In genomic region chrX:48911407-48912182, GRCh38 we compare ENCODE assay signal across 8 cellular contexts. TPM values are rescaled to one million over a fixed set of nuclear protein-coding genes. Genes with fewer than 3 reads are reported as not detected.
DNase-seq lines count a peak whose midpoint lies in the region; ATAC-seq and TF ChIP-seq lines count a peak whose summit lies in the region.

Gene SLC35A2, minus strand, starts transcription at chrX:48911646. Its CDS starts 10 bp downstream, at chrX:48911636.

- TF ChIP-seq EP300 in transverse colon (IDR thresholded peaks at IDR 0.05; ENCODE audit: low read depth) = no peak

- H3K9ac ChIP-seq in trophoblast cell (ENCODE audit: low read length) = peak within 1 kb of the TSS; percentile 87

- H3K4me3 Mint-ChIP-seq in T-cell = peak within 1 kb of the TSS; percentile 86 to 94 (median 88)
- peak within 1 kb of the TSS; percentile 95 for H3K4me3 Mint-ChIP-seq in activated naive CD8-positive, alpha-beta T cell treated with anti-CD3 and anti-CD28 coated beads, Interleukin-2, amount 50 U/mL, for 24 hours

- peaks cover 16 to 22% of the 10 kb centered on the region in 2 experiments for H3K36me3 ChIP-seq in trophoblast cell (ENCODE audit: control insufficient read depth in 1 of 2, insufficient read depth in 2 of 2, low read length in 2 of 2)
- no peaks in the 10 kb centered on the region for H3K36me3 ChIP-seq in transverse colon

- H4K8ac ChIP-seq in trophoblast cell (ENCODE audit: low read depth, low read length) = peak within 1 kb of the TSS; percentile 76

- H3K4me1 Mint-ChIP-seq in T-cell = peaks cover 49 to 59% (median 54%) of the 10 kb centered on the region in 3 donors
- peaks cover 59% of the 10 kb centered on the region for H3K4me1 Mint-ChIP-seq in activated naive CD8-positive, alpha-beta T cell treated with anti-CD3 and anti-CD28 coated beads, Interleukin-2, amount 50 U/mL, for 24 hours

- DNase-seq in GM10248 (ENCODE audit: extremely low spot score) (peak; percentile 77), NCI-H146 treated with DMSO at 0.1 percent for 48 hours (lab: John Stamatoyannopoulos, UW; ENCODE audit: unreplicated experiment) (peak; percentile 77), T-cell (peak; percentile 71 to 90 (median 86)), cardiac septum (ENCODE audit: low spot score) (peak; percentile 94), trophoblast cell (peak; percentile 73 to 81), transverse colon (peak; percentile 89)
- DNase-seq in activated naive CD8-positive, alpha-beta T cell treated with anti-CD3 and anti-CD28 coated beads, Interleukin-2, amount 50 U/mL, for 24 hours = peak; percentile 87

- no peaks in the 10 kb centered on the region for H3K27me3 ChIP-seq in trophoblast cell (ENCODE audit: insufficient read depth, low read length)
- H3K27me3 ChIP-seq in transverse colon = no peaks in the 10 kb centered on the region

- H4K91ac ChIP-seq in trophoblast cell (ENCODE audit: low read depth, low read length) = peak within 1 kb of the TSS; percentile 67

- H2AFZ ChIP-seq in trophoblast cell (ENCODE audit: insufficient read depth, low read length, poor library complexity) = peak within 1 kb of the TSS; percentile 54

- peaks cover 0 to 11% of the 10 kb centered on the region in 2 donors for H3K27me3 Mint-ChIP-seq in T-cell
- no peaks in the 10 kb centered on the region for H3K27me3 Mint-ChIP-seq in activated naive CD8-positive, alpha-beta T cell treated with anti-CD3 and anti-CD28 coated beads, Interleukin-2, amount 50 U/mL, for 24 hours

- TF ChIP-seq POLR2A in transverse colon (IDR thresholded peaks at IDR 0.05) = peak; percentile 73

- WGBS in trophoblast cell (ENCODE audit: extremely low coverage, insufficient coverage, insufficient read length) = no CpG with 5 or more reads among the region's 60 CpGs
- 0 to 45% methylated on average over 4 to 60 of the region's 60 CpGs for WGBS in transverse colon (ENCODE audit: low coverage in 1 of 2), 2 donors

- H3K9me3 Mint-ChIP-seq in T-cell = no peaks in the 10 kb centered on the region
- no peaks in the 10 kb centered on the region for H3K9me3 Mint-ChIP-seq in activated naive CD8-positive, alpha-beta T cell treated with anti-CD3 and anti-CD28 coated beads, Interleukin-2, amount 50 U/mL, for 24 hours

- no peak within 1 kb of the TSS for H3K23ac ChIP-seq in trophoblast cell (ENCODE audit: low read length)

- peaks cover 15% of the 10 kb centered on the region for H3K36me3 Mint-ChIP-seq in T-cell
- peaks cover 39% of the 10 kb centered on the region for H3K36me3 Mint-ChIP-seq in activated naive CD8-positive, alpha-beta T cell treated with anti-CD3 and anti-CD28 coated beads, Interleukin-2, amount 50 U/mL, for 24 hours (ENCODE audit: low read depth)

- intact Hi-C loops in cardiac septum (cut with DNase I) = loop anchor here (5.0 to 10.0 kb wide), 2 partner anchors 174 to 267 kb away; no protein-coding TSS in a partner anchor
- intact Hi-C loops in transverse colon (cut with DNase I; ENCODE audit: low total_unique reads) = no loop called here

- POLR2A ChIA-PET in GM10248 (lab: Yijun Ruan, JAX) (interaction anchor here (0.6 to 4.8 kb wide), 9 partner anchors 9 to 110 kb away, joined by 3 to 33 read pairs (median 4); partner anchors contain the start of genes HDAC6, PQBP1 and TIMM17B), T-cell (lab: Charles Lee) (interaction anchor here (0.9 to 2.2 kb wide), 6 partner anchors 10 to 28 kb away, joined by 3 to 16 read pairs (median 4); partner anchors contain the start of genes PQBP1 (in 2 of the 2) and TIMM17B (in 2 of the 2))

- no peaks in the 10 kb centered on the region for H3K9me3 ChIP-seq in trophoblast cell (ENCODE audit: insufficient read depth, low read depth, low read length)
- no peaks in the 10 kb centered on the region for H3K9me3 ChIP-seq in transverse colon

- in situ Hi-C loops in transverse colon (cut with MboI; ENCODE audit: low pct_ligation_motif_present in 1 of 4, low pct_unique_long_range_greater_than_20kb in 1 of 4, low sequenced_read_pairs in 3 of 4) = loop anchor here in 1 of 4 donors (25.0 kb wide), 1 partner anchor 274 kb away; no protein-coding TSS in a partner anchor

- ATAC-seq in HG02678 (IDR thresholded peaks at IDR 0.05; ENCODE audit: unreplicated experiment) (peak; percentile 76), T-cell (replicated peaks in 1 of 4) (peak; percentile 76 to 83 (median 78))
- peak; percentile 82 for ATAC-seq in activated naive CD8-positive, alpha-beta T cell treated with anti-CD3 and anti-CD28 coated beads, Interleukin-2, amount 50 U/mL, for 24 hours

- H2AK5ac ChIP-seq in trophoblast cell (ENCODE audit: low read length) = peak within 1 kb of the TSS; percentile 76

- no peak within 1 kb of the TSS for H2BK120ac ChIP-seq in trophoblast cell (ENCODE audit: insufficient read depth, low read length, poor library complexity)

- no peaks in the 10 kb centered on the region for H3K4me1 ChIP-seq in trophoblast cell (ENCODE audit: control insufficient read depth in 1 of 2, insufficient read depth in 2 of 2, low read length in 2 of 2)
- peaks cover 0 to 17% (median 7%) of the 10 kb centered on the region in 4 donors for H3K4me1 ChIP-seq in transverse colon

- H3K79me2 ChIP-seq in trophoblast cell (ENCODE audit: control insufficient read depth, insufficient read depth, low read length, poor library complexity) = no peaks in the 10 kb centered on the region

- peak within 1 kb of the TSS; percentile 84 for H3K4me2 ChIP-seq in trophoblast cell (ENCODE audit: low read length)

- no peak for TF ChIP-seq CTCF in GM10248 (IDR thresholded peaks at IDR 0.05; ENCODE audit: control extremely low read depth, extremely low read depth, low read depth, missing control alignments)
- no peak for TF ChIP-seq CTCF in transverse colon (IDR thresholded peaks at IDR 0.05)

- no peak within 1 kb of the TSS for H2BK12ac ChIP-seq in trophoblast cell (ENCODE audit: low read length)

- H3K27ac ChIP-seq in trophoblast cell (ENCODE audit: low read depth, low read length) = peak within 1 kb of the TSS; percentile 65
- H3K27ac ChIP-seq in transverse colon = peak within 1 kb of the TSS; percentile 81 to 91 (median 88)

- CTCF ChIA-PET in GM10248 (lab: Yijun Ruan, JAX) = interaction anchor here (1.1 to 2.3 kb wide), 2 partner anchors 34 to 37 kb away, joined by 4 to 13 read pairs; no protein-coding TSS in a partner anchor
- CTCF ChIA-PET in T-cell (lab: Charles Lee) = interaction anchor here (0.6 to 1.3 kb wide), 8 partner anchors 26 to 443 kb away, joined by 3 to 8 read pairs (median 5); no protein-coding TSS in a partner anchor

- no peak within 1 kb of the TSS for H2BK5ac ChIP-seq in trophoblast cell (ENCODE audit: low read depth, low read length, poor library complexity)

- H3K79me1 ChIP-seq in trophoblast cell (ENCODE audit: low read length) = peaks cover 7% of the 10 kb centered on the region

- H3K4me3 ChIP-seq in trophoblast cell (ENCODE audit: low read depth, low read length) = peak within 1 kb of the TSS; percentile 84
- peak within 1 kb of the TSS; percentile 51 to 82 (median 66) for H3K4me3 ChIP-seq in transverse colon

- H3K27ac Mint-ChIP-seq in T-cell = peak within 1 kb of the TSS; percentile 92 to 93
- peak within 1 kb of the TSS; percentile 95 for H3K27ac Mint-ChIP-seq in activated naive CD8-positive, alpha-beta T cell treated with anti-CD3 and anti-CD28 coated beads, Interleukin-2, amount 50 U/mL, for 24 hours

- peak within 1 kb of the TSS; percentile 74 for H4K12ac ChIP-seq in trophoblast cell (ENCODE audit: low read depth, low read length)

- peak within 1 kb of the TSS; percentile 57 for H3K4ac ChIP-seq in trophoblast cell (ENCODE audit: low read depth, low read length)

- peak within 1 kb of the TSS; percentile 87 for H3K14ac ChIP-seq in trophoblast cell (ENCODE audit: low read length)

- peak within 1 kb of the TSS; percentile 28 for H3K18ac ChIP-seq in trophoblast cell (ENCODE audit: low read length)

RNA-seq across cellular contexts. Expression of gene SLC35A2, which starts in this region (rescaled TPM):
- total RNA-seq in T-cell = 10 to 100 TPM; 14.2 to 35.1 (median 16.2) TPM
- total RNA-seq in cardiac septum = 13.0 TPM
- polyA plus RNA-seq in trophoblast cell (2013) = 29.7 and 29.9 TPM in 2 replicates
- total RNA-seq in transverse colon = 10 to 100 TPM; 29.5 to 48.3 (median 33.8) TPM

Comparison
In these comparisons a context has a peak if more than half of its experiments do, and no peak if none do; other contexts are left out.
1. Peak in every context shown above with its lines: DNase-seq, ATAC-seq, H3K4me3 ChIP-seq and H3K27ac ChIP-seq.